8 cellular contexts compared by ENCODE assay signal in the genomic region with DNA sequence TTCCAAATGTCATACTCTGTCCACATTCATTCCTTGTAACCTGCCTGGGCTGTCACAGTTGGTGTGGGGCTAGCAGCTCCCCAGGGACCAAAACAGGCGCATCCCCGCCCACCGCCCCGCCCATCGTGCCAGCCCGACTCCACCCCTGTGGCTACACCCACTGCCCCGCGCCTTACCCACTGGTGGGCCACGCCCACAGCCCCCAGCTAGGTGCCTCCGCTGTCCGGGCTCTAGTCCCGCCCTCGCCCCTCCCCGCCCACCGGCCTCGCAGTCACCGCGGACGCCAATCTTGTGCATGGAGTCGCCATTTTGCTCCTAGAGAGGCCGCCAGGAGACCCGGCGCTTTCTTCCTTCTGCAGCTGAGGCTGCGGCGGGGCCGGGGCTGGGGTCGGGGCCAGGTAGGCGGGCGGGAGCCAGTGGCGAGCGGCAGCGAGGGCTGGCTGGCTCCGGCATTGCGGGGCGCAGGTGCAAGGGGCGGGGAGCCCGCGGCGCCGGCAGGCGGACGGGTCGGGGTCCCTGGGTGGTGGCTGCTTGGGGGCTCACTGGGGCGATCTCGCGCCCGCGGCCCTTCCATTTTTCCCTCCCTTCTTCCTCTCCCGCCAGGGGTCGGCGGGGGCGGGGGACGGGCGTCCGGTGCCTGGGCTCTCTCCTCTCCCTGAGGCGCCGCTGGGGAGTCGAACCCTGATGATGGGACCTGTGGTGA. TPM values are rescaled to one million over a fixed set of nuclear protein-coding genes. Genes with fewer than 3 reads are reported as not detected.
DNase-seq lines count a peak whose midpoint lies in the region; ATAC-seq and TF ChIP-seq lines count a peak whose summit lies in the region.

A gene with protein sequence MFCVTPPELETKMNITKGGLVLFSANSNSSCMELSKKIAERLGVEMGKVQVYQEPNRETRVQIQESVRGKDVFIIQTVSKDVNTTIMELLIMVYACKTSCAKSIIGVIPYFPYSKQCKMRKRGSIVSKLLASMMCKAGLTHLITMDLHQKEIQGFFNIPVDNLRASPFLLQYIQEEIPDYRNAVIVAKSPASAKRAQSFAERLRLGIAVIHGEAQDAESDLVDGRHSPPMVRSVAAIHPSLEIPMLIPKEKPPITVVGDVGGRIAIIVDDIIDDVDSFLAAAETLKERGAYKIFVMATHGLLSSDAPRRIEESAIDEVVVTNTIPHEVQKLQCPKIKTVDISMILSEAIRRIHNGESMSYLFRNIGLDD (plus strand): TSS at position 268 of the 703 bp plus-strand sequence. CDS start 7,703 bp downstream, outside the sequence.

- intact Hi-C loops in left cardiac atrium (cut with DNase I) = no loop called here

- TF ChIP-seq CTCF in GM12875 (IDR thresholded peaks at IDR 0.05; ENCODE audit: borderline replicate concordance, insufficient read depth, low read depth, low read length) (no peak), progenitor cell of endocrine pancreas (IDR thresholded peaks at IDR 0.05; ENCODE audit: unreplicated experiment) (no peak), upper lobe of left lung (IDR thresholded peaks at IDR 0.05) (peak in 2 of 6 experiments; percentile 10 to 14)

- no peaks in the 10 kb centered on the region for H3K27me3 Mint-ChIP-seq in progenitor cell of endocrine pancreas

- H3K4me3 ChIP-seq in GM12875 (ENCODE audit: low read depth, low read length) = peak within 1 kb of the TSS; percentile 93
- H3K4me3 ChIP-seq in upper lobe of left lung = peak within 1 kb of the TSS; percentile 53 to 95 (median 78)

- H3K4me1 ChIP-seq in upper lobe of left lung = peaks cover 19 to 44% (median 22%) of the 10 kb centered on the region in 4 donors

- H3K9me3 ChIP-seq in upper lobe of left lung = no peaks in the 10 kb centered on the region

- WGBS in upper lobe of left lung, 2 donors = 0% methylated on average over 2 to 27 of the region's 58 CpGs

- H3K4me3 Mint-ChIP-seq in progenitor cell of endocrine pancreas (ENCODE audit: low read depth) = peak within 1 kb of the TSS; percentile 83

- DNase-seq in NCI-H1930 (lab: John Stamatoyannopoulos, UW) = peak; percentile 86 to 92
- DNase-seq in T-helper 2 cell = peak; percentile 81 to 98 (median 94)
- DNase-seq in amygdala (lab: John Stamatoyannopoulos, UW) = peak; percentile 32 to 99 (median 94)
- DNase-seq in left cardiac atrium = peak; percentile 97
- peak; percentile 82 for DNase-seq in progenitor cell of endocrine pancreas (ENCODE audit: low spot score, unreplicated experiment)
- DNase-seq in upper lobe of left lung = peak; percentile 97 to 99

- peaks cover 30% of the 10 kb centered on the region for H3K4me1 Mint-ChIP-seq in progenitor cell of endocrine pancreas (ENCODE audit: low read depth)

- H3K9me3 Mint-ChIP-seq in progenitor cell of endocrine pancreas (ENCODE audit: low read depth) = no peaks in the 10 kb centered on the region

- H3K27ac Mint-ChIP-seq in progenitor cell of endocrine pancreas = peak within 1 kb of the TSS; percentile 77

- TF ChIP-seq POLR2A in upper lobe of left lung (IDR thresholded peaks at IDR 0.05) = peak in 2 of 4 donors; percentile 41 to 44

- peak within 1 kb of the TSS; percentile 90 to 96 (median 94) for H3K27ac ChIP-seq in upper lobe of left lung

- peak; percentile 57 for ATAC-seq in HG02885 (IDR thresholded peaks at IDR 0.05; ENCODE audit: poor library complexity, unreplicated experiment)
- peak; percentile 96 to 97 for ATAC-seq in left cardiac atrium
- ATAC-seq in upper lobe of left lung (ENCODE audit: low FRiP score in 2 of 2) = peak; percentile 96 to 99

- no peak for TF ChIP-seq EP300 in upper lobe of left lung (IDR thresholded peaks at IDR 0.05)

- peaks cover 3% of the 10 kb centered on the region for H3K36me3 Mint-ChIP-seq in progenitor cell of endocrine pancreas (ENCODE audit: insufficient read depth)

- no peaks in the 10 kb centered on the region for H3K36me3 ChIP-seq in upper lobe of left lung

- H3K27me3 ChIP-seq in upper lobe of left lung = no peaks in the 10 kb centered on the region

RNA-seq across cellular contexts. Expression of the gene that starts here (rescaled TPM):
- 10 to 100 TPM; 21.3 to 26.7 TPM for total RNA-seq in left cardiac atrium
- total RNA-seq in progenitor cell of endocrine pancreas = 66.9 and 67.7 TPM in 2 replicates
- 10 to 100 TPM; 16.6 to 39.8 (median 29.2) TPM for total RNA-seq in upper lobe of left lung

Comparison
In these comparisons a context has a peak if more than half of its experiments do, and no peak if none do; other contexts are left out.
1. Peak in every context shown above with its lines: DNase-seq, ATAC-seq, H3K4me3 ChIP-seq and H3K27ac ChIP-seq.